Comparison of ENCODE assay signal across 1 cellular context in genomic region chr9:111936391-111936790, GRCh38.
TF ChIP-seq lines count a peak whose summit lies in the region.

No MANE protein-coding gene starts in this region.

TF ChIP-seq in IMR-90, 13 proteins besides CTCF, POLR2A, EP300 and RAD21 (continued from another document):
- no peak for TF ChIP-seq ELK1 (IDR thresholded peaks at IDR 0.05; ENCODE audit: borderline replicate concordance, low read depth, low read length)
